11 cellular contexts compared by ENCODE assay signal in genomic region chr19:16830679-16831078, GRCh38. TPM values are rescaled to one million over a fixed set of nuclear protein-coding genes. Genes with fewer than 3 reads are reported as not detected.
DNase-seq lines count a peak whose midpoint lies in the region; ATAC-seq and TF ChIP-seq lines count a peak whose summit lies in the region.
"Had no signal": no experiment of that assay in that cellular context is flagged by ENCODE, and none has a peak within 500 bp of the region (broad histone marks: within the 10 kb centered on the region; RNA-seq: fewer than 3 reads in every experiment).

No MANE protein-coding gene starts in this region.

- peaks cover 16% of the 10 kb centered on the region for H3K27me3 Mint-ChIP-seq in activated CD4-positive, alpha-beta T cell treated with anti-CD3 and anti-CD28 coated beads, Interleukin-2, amount 10 ng/mL, durations not matched to agents 7 days and 5 days

- H3K4me1 Mint-ChIP-seq in activated CD4-positive, alpha-beta T cell treated with anti-CD3 and anti-CD28 coated beads, Interleukin-2, amount 10 ng/mL, durations not matched to agents 7 days and 5 days, result peaks cover 23% of the 10 kb centered on the region

- H3K9me3 Mint-ChIP-seq in activated CD4-positive, alpha-beta T cell treated with anti-CD3 and anti-CD28 coated beads, Interleukin-2, amount 10 ng/mL, durations not matched to agents 7 days and 5 days, result no peaks in the 10 kb centered on the region

- H3K4me3 ChIP-seq in fibroblast of pulmonary artery (replicated peaks; ENCODE audit: low read depth, low read length), result peak overlapping the region; percentile 89
- H3K4me3 ChIP-seq in skeletal muscle satellite cell (ENCODE audit: low read length), result peak overlapping the region; percentile 90

- H3K36me3 ChIP-seq in skeletal muscle satellite cell (ENCODE audit: insufficient read depth, low read length), result peaks cover 29% of the 10 kb centered on the region

- no peak for ATAC-seq in HG03025 (IDR thresholded peaks at IDR 0.05; ENCODE audit: low FRiP score, unreplicated experiment)
- no peak for ATAC-seq in GM21576 (IDR thresholded peaks at IDR 0.05; ENCODE audit: unreplicated experiment)

- H3K9me3 ChIP-seq in skeletal muscle satellite cell (replicated peaks; ENCODE audit: low read length), result no peaks in the 10 kb centered on the region

- peak overlapping the region; percentile 87 for H3K27ac ChIP-seq in VCaP

- no peak for DNase-seq in activated CD4-positive, alpha-beta T cell treated with anti-CD3 and anti-CD28 coated beads, Interleukin-2, amount 10 ng/mL, durations not matched to agents 7 days and 5 days
- no peak for DNase-seq in activated CD4-positive, alpha-beta T cell treated with anti-CD3 and anti-CD28 coated beads, Interleukin-2, amount 50 U/mL, for 4 hours
- DNase-seq in fibroblast of pulmonary artery (ENCODE audit: low read depth) (peak; percentile 44), HuH-7 (ENCODE audit: low spot score) (no peak)
- DNase-seq: activated CD4-positive, alpha-beta T cell treated with anti-CD3 and anti-CD28 coated beads for 4 hours; stimulated activated naive CD4-positive, alpha-beta T cell treated with Interleukin-2 at 50 U/mL for 16 hours had no signal

- H3K36me3 Mint-ChIP-seq in activated CD4-positive, alpha-beta T cell treated with anti-CD3 and anti-CD28 coated beads, Interleukin-2, amount 10 ng/mL, durations not matched to agents 7 days and 5 days (ENCODE audit: low read depth), result peaks cover 15% of the 10 kb centered on the region

- peaks cover 5% of the 10 kb centered on the region for H3K27me3 ChIP-seq in skeletal muscle satellite cell (ENCODE audit: control insufficient read depth, insufficient read depth, low read length)

- no peak for TF ChIP-seq CTCF in VCaP (conservative IDR thresholded peaks at IDR 0.05)
- TF ChIP-seq CTCF in fibroblast of pulmonary artery (IDR thresholded peaks at IDR 0.05; ENCODE audit: low read length, missing control alignments), result no peak

- H3K4me3 Mint-ChIP-seq in activated CD4-positive, alpha-beta T cell treated with anti-CD3 and anti-CD28 coated beads, Interleukin-2, amount 10 ng/mL, durations not matched to agents 7 days and 5 days, result peak overlapping the region; percentile 80

- H3K27ac Mint-ChIP-seq in activated CD4-positive, alpha-beta T cell treated with anti-CD3 and anti-CD28 coated beads, Interleukin-2, amount 10 ng/mL, durations not matched to agents 7 days and 5 days, result peak overlapping the region; percentile 83

- POLR2A ChIA-PET in activated CD4-positive, alpha-beta T cell treated with anti-CD3 and anti-CD28 coated beads, Interleukin-2, amount 10 ng/mL, durations not matched to agents 7 days and 5 days (lab: Charles Lee), result no interaction called here

- H3K9ac ChIP-seq in skeletal muscle satellite cell (ENCODE audit: low read depth, low read length), result peak overlapping the region; percentile 89
- H3K9ac ChIP-seq: parathyroid adenoma had no signal

- CTCF ChIA-PET in activated CD4-positive, alpha-beta T cell treated with anti-CD3 and anti-CD28 coated beads, Interleukin-2, amount 10 ng/mL, durations not matched to agents 7 days and 5 days (lab: Charles Lee), result no interaction called here

- peak overlapping the region; percentile 89 for H3K4me2 ChIP-seq in skeletal muscle satellite cell (ENCODE audit: low read length)

- peaks cover 15% of the 10 kb centered on the region for H3K4me1 ChIP-seq in skeletal muscle satellite cell (ENCODE audit: control insufficient read depth, insufficient read depth, low read length)

RNA-seq across cellular contexts. Expression of gene SIN3B, which starts 1.5 kb away (rescaled TPM):
- total RNA-seq in activated CD4-positive, alpha-beta T cell treated with anti-CD3 and anti-CD28 coated beads, Interleukin-2, amount 10 ng/mL, durations not matched to agents 7 days and 5 days, result 10 to 100 TPM; 31.4 to 33.6 TPM
- 24.6 and 26.9 TPM in 2 replicates for total RNA-seq in skeletal muscle satellite cell (2012; rRNA removed)

RNA-seq across cellular contexts. Expression of gene F2RL3, which starts 58.1 kb away (rescaled TPM):
- total RNA-seq in activated CD4-positive, alpha-beta T cell treated with anti-CD3 and anti-CD28 coated beads, Interleukin-2, amount 10 ng/mL, durations not matched to agents 7 days and 5 days, result under 1 TPM; 0.35 to 0.65 TPM
- total RNA-seq in skeletal muscle satellite cell (2012; rRNA removed), result not detected in 2 replicates
